Comparison of ENCODE assay signal across 8 cellular contexts in genomic region chr5:177404641-177405134, GRCh38. TPM values are rescaled to one million over a fixed set of nuclear protein-coding genes. Genes with fewer than 3 reads are reported as not detected.
DNase-seq lines count a peak whose midpoint lies in the region; ATAC-seq and TF ChIP-seq lines count a peak whose summit lies in the region.

No MANE protein-coding gene starts in this region.

- peaks cover 9% of the 10 kb centered on the region for H3F3A ChIP-seq in smooth muscle cell (ENCODE audit: low read depth)

- H2AFZ ChIP-seq in smooth muscle cell (ENCODE audit: low read depth), result peak overlapping the region; percentile 89

- no peaks in the 10 kb centered on the region for H3K79me2 ChIP-seq in smooth muscle cell (ENCODE audit: low read depth)

- no peaks in the 10 kb centered on the region for H3K4me1 ChIP-seq in SJCRH30
- peaks cover 18% of the 10 kb centered on the region for H3K4me1 ChIP-seq in smooth muscle cell (ENCODE audit: low read depth)

- H3K4me2 ChIP-seq in smooth muscle cell, result peak overlapping the region; percentile 96

- WGBS in smooth muscle cell (ENCODE audit: low lambda C conversion rate), result 63% methylated on average over 15 of the region's 15 CpGs

- ATAC-seq in GM19463 (IDR thresholded peaks at IDR 0.05; ENCODE audit: unreplicated experiment), result no peak

- peak; percentile 16 for DNase-seq in NCI-H1694 treated with DMSO at 0.1 percent for 48 hours (lab: John Stamatoyannopoulos, UW)
- no peak for DNase-seq in NCI-H1694 (lab: John Stamatoyannopoulos, UW)
- DNase-seq in SJCRH30, result peak; percentile 36 to 49
- DNase-seq in fibroblast of villous mesenchyme (ENCODE audit: low read depth), result no peak
- DNase-seq in smooth muscle cell (lab: John Stamatoyannopoulos, UW; ENCODE audit: unreplicated experiment), result no peak
- DNase-seq in Ammon's horn (ENCODE audit: low spot score), result no peak
- DNase-seq in NCI-H2107 treated with DMSO at 0.1 percent for 48 hours (lab: John Stamatoyannopoulos, UW; ENCODE audit: unreplicated experiment), result no peak

- no peak overlapping the region for H3K9ac ChIP-seq in smooth muscle cell (ENCODE audit: low read depth)

- no peak for TF ChIP-seq CTCF in fibroblast of villous mesenchyme (IDR thresholded peaks at IDR 0.05; ENCODE audit: insufficient read depth, low read depth, low read length)
- TF ChIP-seq CTCF in smooth muscle cell (IDR thresholded peaks at IDR 0.05; ENCODE audit: borderline replicate concordance, insufficient read depth, poor library complexity, severe bottlenecking), result no peak

- H3K36me3 ChIP-seq in SJCRH30, result no peaks in the 10 kb centered on the region
- H3K36me3 ChIP-seq in smooth muscle cell (ENCODE audit: low read depth), result no peaks in the 10 kb centered on the region

- H3K9me3 ChIP-seq in SJCRH30 (replicated peaks) (no peaks in the 10 kb centered on the region), smooth muscle cell (replicated peaks; ENCODE audit: low read depth) (no peaks in the 10 kb centered on the region)

- no peaks in the 10 kb centered on the region for H4K20me1 ChIP-seq in smooth muscle cell (ENCODE audit: low read depth)

- no peaks in the 10 kb centered on the region for H3K27me3 ChIP-seq in SJCRH30
- H3K27me3 ChIP-seq in smooth muscle cell (ENCODE audit: low read depth), result peaks cover 23% of the 10 kb centered on the region

- peak overlapping the region; percentile 66 for H3K4me3 ChIP-seq in SJCRH30
- H3K4me3 ChIP-seq in fibroblast of villous mesenchyme (ENCODE audit: low read depth, low read length), result peak overlapping the region; percentile 70
- H3K4me3 ChIP-seq in smooth muscle cell, result peak overlapping the region; percentile 62

- H3K27ac ChIP-seq in SJCRH30, result peak overlapping the region; percentile 53
- no peak overlapping the region for H3K27ac ChIP-seq in smooth muscle cell (ENCODE audit: low read depth)

RNA-seq across cellular contexts. Expression of gene PFN3, which starts 4.2 kb away (rescaled TPM):
- not detected in 2 replicates for total RNA-seq in SJCRH30 (2014; rRNA removed; shearing (Covaris generic))
- total RNA-seq in fibroblast of villous mesenchyme, result not detected in 2 replicates
- not detected in 2 replicates for total RNA-seq in smooth muscle cell
- polyA plus RNA-seq in smooth muscle cell, result not detected in 2 replicates

RNA-seq across cellular contexts. Expression of gene F12, which starts 4.7 kb away (rescaled TPM):
- 5.9 and 6.5 TPM in 2 replicates for total RNA-seq in SJCRH30 (2014; rRNA removed; shearing (Covaris generic))
- total RNA-seq in fibroblast of villous mesenchyme (0.43 and 0.64 TPM in 2 replicates), smooth muscle cell (1.8 and 3.6 TPM in 2 replicates)
- polyA plus RNA-seq in smooth muscle cell, result 10.4 and 15.0 TPM in 2 replicates

RNA-seq across cellular contexts. Expression of gene SLC34A1, which starts 20.5 kb away (rescaled TPM):
- not detected in 2 replicates for total RNA-seq in SJCRH30 (2014; rRNA removed; shearing (Covaris generic))
- total RNA-seq in fibroblast of villous mesenchyme, result not detected in 2 replicates
- total RNA-seq in smooth muscle cell, result not detected in 2 replicates
- not detected in 2 replicates for polyA plus RNA-seq in smooth muscle cell

RNA-seq across cellular contexts. Expression of gene GRK6, which starts 21.8 kb away (rescaled TPM):
- total RNA-seq in SJCRH30 (2014; rRNA removed; shearing (Covaris generic)), result 45.1 and 48.4 TPM in 2 replicates
- total RNA-seq in fibroblast of villous mesenchyme (24.2 and 26.4 TPM in 2 replicates), smooth muscle cell (13.3 and 20.8 TPM in 2 replicates)
- 28.5 and 33.8 TPM in 2 replicates for polyA plus RNA-seq in smooth muscle cell

RNA-seq across cellular contexts. Expression of gene PRR7, which starts 41.9 kb away (rescaled TPM):
- 6.4 TPM in 2 replicates for total RNA-seq in SJCRH30 (2014; rRNA removed; shearing (Covaris generic))
- total RNA-seq in fibroblast of villous mesenchyme, result 4.5 and 4.7 TPM in 2 replicates
- total RNA-seq in smooth muscle cell, result 6.5 and 6.7 TPM in 2 replicates
- 31.9 and 33.6 TPM in 2 replicates for polyA plus RNA-seq in smooth muscle cell

Comparison
In these comparisons a context has a peak if more than half of its experiments do, and no peak if none do; other contexts are left out.
1. DNase-seq: peak in NCI-H1694 treated with DMSO at 0.1 percent for 48 hours (single experiment) and SJCRH30 (2 of 2); none in NCI-H1694 (single experiment), fibroblast of villous mesenchyme (single experiment), smooth muscle cell (single experiment), Ammon's horn (single experiment) and NCI-H2107 treated with DMSO at 0.1 percent for 48 hours (single experiment).
2. Peak in every context shown above with its lines, with median percentiles within 50 percentile points of each other: H3K4me3 ChIP-seq.